ENCODE assay signal across 8 cellular contexts in the genomic region with DNA sequence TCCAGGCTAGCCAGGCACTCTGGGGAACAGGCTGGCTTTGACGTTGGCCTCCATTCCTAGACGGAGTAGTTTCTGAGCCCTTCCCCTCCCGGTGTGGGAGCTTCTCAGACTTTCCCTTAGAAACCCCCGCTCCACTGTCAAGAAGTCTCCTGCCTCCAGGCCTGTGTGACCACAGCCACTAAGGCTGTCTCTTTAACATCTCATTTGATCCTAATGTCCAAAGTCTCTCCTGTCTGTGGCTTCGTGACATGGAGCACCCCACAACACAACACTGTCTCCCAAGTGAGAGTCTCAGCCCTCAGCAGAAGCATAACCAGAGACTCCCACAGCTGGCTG. TPM values are rescaled to one million over a fixed set of nuclear protein-coding genes. Genes with fewer than 3 reads are reported as not detected.
DNase-seq lines count a peak whose midpoint lies in the region; ATAC-seq and TF ChIP-seq lines count a peak whose summit lies in the region.

No MANE protein-coding gene starts in this region.

- TF ChIP-seq CTCF in Caco-2 (IDR thresholded peaks at IDR 0.05; ENCODE audit: insufficient read depth in 1 of 2, low read depth in 1 of 2, low read length in 1 of 2, severe bottlenecking in 1 of 2, unreplicated experiment in 1 of 2): no peak
- TF ChIP-seq CTCF in brain (conservative IDR thresholded peaks at IDR 0.05): no peak
- TF ChIP-seq CTCF in nephron progenitor cell (IDR thresholded peaks at IDR 0.05): no peak

- H3K4me3 Mint-ChIP-seq in Caco-2 (ENCODE audit: unreplicated experiment) (no peak overlapping the region), brain (peak overlapping the region; percentile 64 to 100 (median 97)), nephron progenitor cell (peak overlapping the region; percentile 73)

- peak overlapping the region; percentile 96 for H3K27ac Mint-ChIP-seq in Caco-2 (ENCODE audit: unreplicated experiment)
- peak overlapping the region; percentile 88 to 99 (median 98) for H3K27ac Mint-ChIP-seq in brain
- peak overlapping the region; percentile 99 for H3K27ac Mint-ChIP-seq in nephron progenitor cell

- no peaks in the 10 kb centered on the region for H3K27me3 Mint-ChIP-seq in Caco-2 (ENCODE audit: insufficient read depth, unreplicated experiment)
- peaks cover 8% of the 10 kb centered on the region for H3K27me3 Mint-ChIP-seq in brain
- H3K27me3 Mint-ChIP-seq in nephron progenitor cell (ENCODE audit: low read depth, poor library complexity): no peaks in the 10 kb centered on the region

- intact Hi-C loops in Caco-2 (cut with micrococcal nuclease; ENCODE audit: unreplicated experiment): no loop called here

- H3K4me3 ChIP-seq in Caco-2 (ENCODE audit: low read depth, low read length): no peak overlapping the region

- no peaks in the 10 kb centered on the region for H3K9me3 ChIP-seq in Caco-2

- H3K36me3 ChIP-seq in Caco-2 (ENCODE audit: control insufficient read depth, insufficient read depth, low read length): peaks cover 2% of the 10 kb centered on the region

- H3K4me1 ChIP-seq in Caco-2: peaks cover 55% of the 10 kb centered on the region

- CTCF ChIA-PET in Caco-2 (lab: Charles Lee): no interaction called here

- no peaks in the 10 kb centered on the region for H3K27me3 ChIP-seq in Caco-2 (replicated peaks; ENCODE audit: control insufficient read depth, insufficient read depth, low read length)

- peaks cover 91% of the 10 kb centered on the region for H3K36me3 Mint-ChIP-seq in Caco-2 (ENCODE audit: insufficient read depth, unreplicated experiment)
- H3K36me3 Mint-ChIP-seq in brain: peaks cover 17% of the 10 kb centered on the region
- H3K36me3 Mint-ChIP-seq in nephron progenitor cell (ENCODE audit: low read depth): peaks cover 31% of the 10 kb centered on the region

- H3K9me3 Mint-ChIP-seq in Caco-2 (ENCODE audit: unreplicated experiment) (no peaks in the 10 kb centered on the region), brain (peaks cover 0 to 2% (median 0%) of the 10 kb centered on the region in 5 experiments), nephron progenitor cell (no peaks in the 10 kb centered on the region)

- peaks cover 56% of the 10 kb centered on the region for H3K4me1 Mint-ChIP-seq in Caco-2 (ENCODE audit: low read depth, unreplicated experiment)
- H3K4me1 Mint-ChIP-seq in brain: peaks cover 72% of the 10 kb centered on the region
- H3K4me1 Mint-ChIP-seq in nephron progenitor cell: peaks cover 82% of the 10 kb centered on the region

- no TSS peak for BruUV-seq in Caco-2 (replicated peaks; lab: Mats Ljungman, UMichigan)

- DNase-seq in Caco-2 (no peak), nephron progenitor cell (no peak), NCI-H510A (lab: John Stamatoyannopoulos, UW) (no peak), DMS114 treated with DMSO at 0.1 percent for 48 hours (lab: John Stamatoyannopoulos, UW; ENCODE audit: unreplicated experiment) (no peak), inferior parietal cortex (ENCODE audit: extremely low spot score) (no peak)

- ATAC-seq in HG02885 (IDR thresholded peaks at IDR 0.05; ENCODE audit: poor library complexity, unreplicated experiment): peak; percentile 5
- no peak for ATAC-seq in activated CD4-positive, CD25-positive, alpha-beta regulatory T cell treated with anti-CD3 and anti-CD28 coated beads, Interleukin-2, amount 50 U/mL, for 24 hours

- POLR2A ChIA-PET in Caco-2 (lab: Charles Lee): no interaction called here

RNA-seq across cellular contexts. Expression of gene CSRNP1, which starts 6.0 kb away (rescaled TPM):
- 12.6 and 13.5 TPM in 2 replicates for total RNA-seq in Caco-2 (2022)
- 9.0 TPM for polyA plus RNA-seq in brain (ENCODE audit: insufficient read depth, low read depth, low replicate concordance)

RNA-seq across cellular contexts. Expression of gene TTC21A, which starts 39.9 kb away (rescaled TPM):
- total RNA-seq in Caco-2 (2022): 4.0 and 6.9 TPM in 2 replicates
- 1.7 TPM for polyA plus RNA-seq in brain (ENCODE audit: insufficient read depth, low read depth, low replicate concordance)

RNA-seq across cellular contexts. Expression of gene GORASP1, which starts 39.9 kb away (rescaled TPM):
- 42.2 and 43.6 TPM in 2 replicates for total RNA-seq in Caco-2 (2022)
- polyA plus RNA-seq in brain (ENCODE audit: insufficient read depth, low read depth, low replicate concordance): 34.3 TPM

RNA-seq across cellular contexts. Expression of gene XIRP1, which starts 45.1 kb away (rescaled TPM):
- 0.14 TPM in 1 of 2 replicates, not detected in the other for total RNA-seq in Caco-2 (2022)
- polyA plus RNA-seq in brain (ENCODE audit: insufficient read depth, low read depth, low replicate concordance): not detected
